In the genomic region with DNA sequence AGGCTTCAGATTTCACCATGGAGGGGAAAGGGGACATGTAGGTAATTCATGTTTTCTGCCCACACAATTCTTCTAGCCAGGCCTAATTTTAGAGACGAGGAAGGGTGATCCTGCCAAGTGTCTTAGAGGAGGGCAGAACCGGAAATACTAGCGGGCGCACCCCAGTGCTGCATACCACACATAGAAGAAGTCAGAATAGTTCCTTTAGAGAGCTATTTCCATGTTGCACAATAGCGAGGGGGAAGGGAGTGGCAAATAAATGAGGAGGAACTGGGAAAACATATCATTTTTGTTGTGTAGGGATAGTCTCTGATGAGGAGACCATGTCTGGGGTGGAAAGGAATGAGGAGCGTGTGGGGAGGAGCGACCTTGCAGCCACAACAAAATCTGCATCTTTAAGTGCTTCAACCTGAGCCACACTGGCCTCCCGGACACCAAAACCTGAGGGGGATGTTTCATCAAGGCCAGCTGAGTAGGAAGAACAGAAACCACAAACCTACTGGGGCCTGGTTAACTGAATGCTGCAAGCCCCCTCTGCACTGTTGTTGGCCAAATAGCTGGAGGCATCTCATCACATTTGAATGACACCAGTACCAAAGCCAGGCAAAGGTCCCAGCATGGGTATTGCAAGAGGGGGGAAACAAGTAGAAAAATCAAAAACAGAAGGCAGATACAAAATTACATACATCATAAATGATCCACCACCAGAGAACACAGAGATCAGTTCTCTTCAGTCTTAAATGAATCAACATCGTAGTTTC, we compare ENCODE assay signal across 8 cellular contexts. TPM values are rescaled to one million over a fixed set of nuclear protein-coding genes. Genes with fewer than 3 reads are reported as not detected.
DNase-seq lines count a peak whose midpoint lies in the region; ATAC-seq and TF ChIP-seq lines count a peak whose summit lies in the region.

No MANE protein-coding gene starts in this region.

- H3K4me3 Mint-ChIP-seq in nephron progenitor cell = no peak overlapping the region

- no peaks in the 10 kb centered on the region for H3K79me2 ChIP-seq in SK-N-SH (ENCODE audit: insufficient read depth)

- H3K9me3 Mint-ChIP-seq in nephron progenitor cell = no peaks in the 10 kb centered on the region

- no peaks in the 10 kb centered on the region for H3F3A ChIP-seq in SK-N-SH (replicated peaks; ENCODE audit: insufficient read depth)

- peaks cover 4% of the 10 kb centered on the region for H3K36me3 Mint-ChIP-seq in nephron progenitor cell (ENCODE audit: low read depth)

- peak overlapping the region in 1 of 2 experiments; percentile 68; a peak in 2 of 4 replicates for H3K27ac ChIP-seq in SK-N-SH (ENCODE audit: low read depth in 2 of 2, low read length in 1 of 2)

- TF ChIP-seq RAD21 in SK-N-SH (IDR thresholded peaks at IDR 0.05; ENCODE audit: low read length) = no peak

- peaks cover 10% of the 10 kb centered on the region for H3K27me3 Mint-ChIP-seq in nephron progenitor cell (ENCODE audit: low read depth, poor library complexity)

- peaks cover 15 to 36% of the 10 kb centered on the region in 2 experiments; a peak in 3 of 4 replicates for H3K4me1 ChIP-seq in SK-N-SH (ENCODE audit: control insufficient read depth in 1 of 2, insufficient read depth in 2 of 2, low read depth in 1 of 2, low read length in 1 of 2)

- POLR2A ChIA-PET in SK-N-SH (lab: Yijun Ruan, JAX) = no interaction called here

- H3K36me3 ChIP-seq in SK-N-SH (replicated peaks in 1 of 2; ENCODE audit: control insufficient read depth in 1 of 2, insufficient read depth in 2 of 2, low read length in 1 of 2) = no peaks in the 10 kb centered on the region

- no peaks in the 10 kb centered on the region for H3K9me2 ChIP-seq in SK-N-SH

- H3K4me3 ChIP-seq in SK-N-SH (ENCODE audit: low read depth in 2 of 2, low read length in 1 of 2) (no peak overlapping the region), epithelial cell of esophagus (ENCODE audit: low read length) (no peak overlapping the region)

- no peak for TF ChIP-seq EP300 in SK-N-SH (IDR thresholded peaks at IDR 0.05; ENCODE audit: borderline replicate concordance in 1 of 2, low read depth in 1 of 2, low read length in 1 of 2)

- no peaks in the 10 kb centered on the region for H4K20me1 ChIP-seq in SK-N-SH (ENCODE audit: insufficient read depth)

- H3K9ac ChIP-seq in SK-N-SH = no peak overlapping the region

- H2AFZ ChIP-seq in SK-N-SH (ENCODE audit: low read depth) = 0 out of 2 replicates have a peak overlapping the region, but pooled peaks have one; percentile 39

- H3K9me3 ChIP-seq in SK-N-SH = no peaks in the 10 kb centered on the region

- H3K4me1 Mint-ChIP-seq in nephron progenitor cell = peaks cover 41% of the 10 kb centered on the region

- peak overlapping the region; percentile 24; the same call in 1 of the 2 replicates for H3K4me2 ChIP-seq in SK-N-SH

- peak overlapping the region; percentile 84 for H3K27ac Mint-ChIP-seq in nephron progenitor cell

- TF ChIP-seq CTCF in SK-N-SH (IDR thresholded peaks at IDR 0.05) = no peak
- TF ChIP-seq CTCF in epithelial cell of esophagus (IDR thresholded peaks at IDR 0.05; ENCODE audit: insufficient read depth, low read depth, low read length, missing control alignments) = no peak
- TF ChIP-seq CTCF in nephron progenitor cell (IDR thresholded peaks at IDR 0.05) = no peak

- no peaks in the 10 kb centered on the region for H3K27me3 ChIP-seq in SK-N-SH (ENCODE audit: insufficient read depth)

- peak; percentile 67 for ATAC-seq in HG03025 (IDR thresholded peaks at IDR 0.05; ENCODE audit: low FRiP score, unreplicated experiment)
- no peak for ATAC-seq in HG03097 (IDR thresholded peaks at IDR 0.05; ENCODE audit: low FRiP score, unreplicated experiment)

- 75% methylated on average over 9 of the region's 9 CpGs for WGBS in SK-N-SH (ENCODE audit: low lambda C conversion rate)

- peak; percentile 64 for DNase-seq in GM04504 (ENCODE audit: low read depth)
- DNase-seq in SK-N-SH = peak; percentile 4
- peak; percentile 92 for DNase-seq in epithelial cell of esophagus (ENCODE audit: low read depth)
- no peak for DNase-seq in nephron progenitor cell
- no peak for DNase-seq in GOT3 (lab: John Stamatoyannopoulos, UW)
- DNase-seq in NCI-H82 (lab: John Stamatoyannopoulos, UW) = no peak

- CTCF ChIA-PET in SK-N-SH (lab: Yijun Ruan, JAX) = interaction anchor here (0.7 to 1.7 kb wide), 3 partner anchors 12 to 163 kb away, joined by 3 to 4 read pairs (median 3); no protein-coding TSS in a partner anchor

TF ChIP-seq in SK-N-SH, 30 proteins besides CTCF, POLR2A, EP300 and RAD21:
- no peak for TF ChIP-seq MAX (IDR thresholded peaks at IDR 0.05; ENCODE audit: low read depth)
- peak; percentile 4; the same call in 1 of the 2 replicates for TF ChIP-seq TCF12 (IDR thresholded peaks at IDR 0.05)
- TF ChIP-seq MXI1 (IDR thresholded peaks at IDR 0.05; ENCODE audit: low read depth, low read length) = no peak
- peak; percentile 19; the same call in 1 of the 2 replicates for TF ChIP-seq GABPA (IDR thresholded peaks at IDR 0.05; ENCODE audit: low read depth)
- TF ChIP-seq REST (IDR thresholded peaks at IDR 0.05; ENCODE audit: low read depth, low read length) = no peak
- TF ChIP-seq, protein P1, sequence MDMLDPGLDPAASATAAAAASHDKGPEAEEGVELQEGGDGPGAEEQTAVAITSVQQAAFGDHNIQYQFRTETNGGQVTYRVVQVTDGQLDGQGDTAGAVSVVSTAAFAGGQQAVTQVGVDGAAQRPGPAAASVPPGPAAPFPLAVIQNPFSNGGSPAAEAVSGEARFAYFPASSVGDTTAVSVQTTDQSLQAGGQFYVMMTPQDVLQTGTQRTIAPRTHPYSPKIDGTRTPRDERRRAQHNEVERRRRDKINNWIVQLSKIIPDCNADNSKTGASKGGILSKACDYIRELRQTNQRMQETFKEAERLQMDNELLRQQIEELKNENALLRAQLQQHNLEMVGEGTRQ (IDR thresholded peaks at IDR 0.05; ENCODE audit: borderline replicate concordance, low read depth, low read length) = no peak
- TF ChIP-seq, protein P2, sequence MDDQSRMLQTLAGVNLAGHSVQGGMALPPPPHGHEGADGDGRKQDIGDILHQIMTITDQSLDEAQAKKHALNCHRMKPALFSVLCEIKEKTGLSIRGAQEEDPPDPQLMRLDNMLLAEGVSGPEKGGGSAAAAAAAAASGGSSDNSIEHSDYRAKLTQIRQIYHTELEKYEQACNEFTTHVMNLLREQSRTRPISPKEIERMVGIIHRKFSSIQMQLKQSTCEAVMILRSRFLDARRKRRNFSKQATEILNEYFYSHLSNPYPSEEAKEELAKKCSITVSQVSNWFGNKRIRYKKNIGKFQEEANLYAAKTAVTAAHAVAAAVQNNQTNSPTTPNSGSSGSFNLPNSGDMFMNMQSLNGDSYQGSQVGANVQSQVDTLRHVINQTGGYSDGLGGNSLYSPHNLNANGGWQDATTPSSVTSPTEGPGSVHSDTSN (IDR thresholded peaks at IDR 0.05) = peak; percentile 13; the same call in 1 of the 2 replicates
- TF ChIP-seq POLR2AphosphoS5 (IDR thresholded peaks at IDR 0.05; ENCODE audit: low read depth, low read length) = no peak
- no peak for TF ChIP-seq SMC3 (IDR thresholded peaks at IDR 0.05; ENCODE audit: low read depth, low read length)
- no peak for TF ChIP-seq RFX5 (IDR thresholded peaks at IDR 0.05; ENCODE audit: low read length)
- no peak for TF ChIP-seq YY1 (IDR thresholded peaks at IDR 0.05; ENCODE audit: low read depth)
- no peak for TF ChIP-seq RCOR1 (IDR thresholded peaks at IDR 0.05; ENCODE audit: low read length)
- peak; percentile 6; the same call in 1 of the 2 replicates for TF ChIP-seq NFIC (IDR thresholded peaks at IDR 0.05; ENCODE audit: borderline replicate concordance)

RNA-seq across cellular contexts. Expression of gene C1QTNF7, which starts 26.7 kb away (rescaled TPM):
- not detected in 2 replicates for polyA plus RNA-seq in SK-N-SH (2012; rRNA removed)
- 0.01 and 0.07 TPM in 2 replicates for polyA plus RNA-seq in SK-N-SH (2012; cell fraction: cytosol; rRNA removed)
- not detected in 2 replicates for polyA plus RNA-seq in SK-N-SH (2012; cell fraction: nucleus; rRNA removed)

Comparison
In these comparisons a context has a peak if more than half of its experiments do, and no peak if none do; other contexts are left out.
1. DNase-seq: peak in GM04504 (single experiment), SK-N-SH (single experiment) and epithelial cell of esophagus (single experiment); none in nephron progenitor cell (single experiment), GOT3 (single experiment) and NCI-H82 (single experiment).